Comparison of ENCODE assay signal across 11 cellular contexts in the genomic region with DNA sequence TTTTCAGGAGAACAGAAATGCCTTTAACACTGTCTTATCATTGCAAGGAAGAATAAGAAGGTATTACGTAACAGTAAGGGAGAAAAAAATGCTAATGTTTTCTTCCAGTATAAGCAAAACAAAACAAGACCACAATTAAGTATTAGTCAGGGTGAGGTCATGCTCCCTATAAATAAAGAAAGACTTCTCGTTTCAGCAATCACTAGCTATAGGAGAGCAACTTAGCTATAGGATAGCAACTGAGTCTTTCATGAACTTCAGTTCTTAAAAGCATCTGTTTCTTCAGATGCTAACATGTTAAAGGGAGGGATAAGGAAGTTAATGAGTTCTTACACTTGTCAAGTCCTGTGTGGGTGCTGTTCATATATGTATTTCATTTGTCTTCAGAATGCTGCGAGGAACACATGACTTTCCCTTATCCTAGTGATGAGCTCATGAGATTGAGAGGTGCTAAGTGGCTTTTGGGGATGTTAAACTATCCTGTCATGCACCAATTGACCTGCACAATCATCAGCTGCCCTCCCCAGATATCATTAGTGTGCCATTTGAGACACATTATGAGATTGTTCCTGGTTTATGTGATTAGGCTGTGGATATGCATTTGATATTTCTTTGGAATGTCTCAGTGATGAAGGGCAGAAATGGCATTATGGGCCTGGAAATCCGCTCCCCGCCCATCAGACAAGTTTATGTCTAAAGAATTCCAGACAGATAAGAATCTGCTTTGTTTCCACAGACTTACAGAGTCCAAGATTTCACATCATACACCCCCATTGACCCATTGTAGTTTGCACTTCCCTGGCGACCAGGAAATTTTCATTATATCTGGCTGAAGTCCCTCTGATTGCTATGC. TPM values are rescaled to one million over a fixed set of nuclear protein-coding genes. Genes with fewer than 3 reads are reported as not detected.
DNase-seq lines count a peak whose midpoint lies in the region; ATAC-seq lines count a peak whose summit lies in the region.
"Had no signal": no experiment of that assay in that cellular context is flagged by ENCODE, and none has a peak within 500 bp of the region (broad histone marks: within the 10 kb centered on the region; RNA-seq: fewer than 3 reads in every experiment).

No MANE protein-coding gene starts in this region.

- DNase-seq in NCI-H1417 (lab: John Stamatoyannopoulos, UW) (peak in 2 of 3 experiments; percentile 14 to 60), NCI-H1417 treated with DMSO at 0.1 percent for 48 hours (lab: John Stamatoyannopoulos, UW) (no peak), SJSA1 (ENCODE audit: low read depth in 1 of 2, low spot score in 2 of 2) (peak in 1 of 2 experiments; percentile 88), right cardiac atrium (no peak), GDM1 (lab: John Stamatoyannopoulos, UW) (no peak)
- no peak for DNase-seq in NK-92 treated with Interleukin-12 subunit alpha and Interleukin-12 subunit beta, amount 100 ng/mL, for 24 hours (lab: John Stamatoyannopoulos, UW)
- DNase-seq: activated CD4-positive, alpha-beta T cell treated with anti-CD3 and anti-CD28 coated beads for 48 hours; central memory CD4-positive, alpha-beta T cell; NCI-H1694 had no signal

- peak overlapping the region in 3 of 5 donors; percentile 26 to 67 (median 58) for H3K9ac ChIP-seq in subcutaneous abdominal adipose tissue (ENCODE audit: low read length in 5 of 5)

- peak overlapping the region; percentile 62 for H3K27ac ChIP-seq in SJSA1
- H3K27ac ChIP-seq in right cardiac atrium (ENCODE audit: low read length), result no peak overlapping the region
- H3K27ac ChIP-seq in subcutaneous abdominal adipose tissue (ENCODE audit: low read depth, low read length), result peak overlapping the region; percentile 91

- no peaks in the 10 kb centered on the region for H3K9me3 ChIP-seq in SJSA1 (replicated peaks)
- no peaks in the 10 kb centered on the region for H3K9me3 ChIP-seq in right cardiac atrium (ENCODE audit: control insufficient read depth, low read length)
- H3K9me3 ChIP-seq in subcutaneous abdominal adipose tissue (ENCODE audit: control insufficient read depth in 5 of 5, low read length in 5 of 5), result no peaks in the 10 kb centered on the region

- H3K4me3 ChIP-seq in SJSA1 (no peak overlapping the region), right cardiac atrium (ENCODE audit: low read length) (no peak overlapping the region), subcutaneous abdominal adipose tissue (ENCODE audit: low read depth in 1 of 5, low read length in 5 of 5) (peak overlapping the region in 1 of 5 donors; percentile 19)

- WGBS in right cardiac atrium, result 42% methylated on average over 6 of the region's 6 CpGs

- H3K27me3 ChIP-seq in SJSA1 (replicated peaks), result no peaks in the 10 kb centered on the region
- no peaks in the 10 kb centered on the region for H3K27me3 ChIP-seq in right cardiac atrium (ENCODE audit: control insufficient read depth, insufficient read depth)
- H3K27me3 ChIP-seq in subcutaneous abdominal adipose tissue (ENCODE audit: control insufficient read depth in 5 of 5, insufficient read depth in 4 of 5, low read length in 5 of 5), result no peaks in the 10 kb centered on the region

- ATAC-seq in right cardiac atrium, result peak; percentile 25 to 67
- ATAC-seq in GM19397 (IDR thresholded peaks at IDR 0.05; ENCODE audit: unreplicated experiment), result no peak

- intact Hi-C loops in right cardiac atrium (cut with DNase I), result no loop called here

- H3K4me1 ChIP-seq in SJSA1 (replicated peaks), result peaks cover 29% of the 10 kb centered on the region
- peaks cover 12% of the 10 kb centered on the region for H3K4me1 ChIP-seq in right cardiac atrium (ENCODE audit: control insufficient read depth, insufficient read depth, low read length)
- H3K4me1 ChIP-seq in subcutaneous abdominal adipose tissue (ENCODE audit: control insufficient read depth in 5 of 5, insufficient read depth in 5 of 5, low read length in 5 of 5), result peaks cover 2 to 80% (median 74%) of the 10 kb centered on the region in 5 donors

- H3K36me3 ChIP-seq in SJSA1 (no peaks in the 10 kb centered on the region), subcutaneous abdominal adipose tissue (ENCODE audit: control insufficient read depth in 5 of 5, insufficient read depth in 5 of 5, low read length in 5 of 5) (peaks cover 16 to 34% (median 25%) of the 10 kb centered on the region in 5 donors)

RNA-seq across cellular contexts. Expression of gene LAMA4, which starts 37.4 kb away (rescaled TPM):
- total RNA-seq in SJSA1 (2014; rRNA removed; shearing (Covaris generic)), result 0.53 and 1.8 TPM in 2 replicates
- total RNA-seq in right cardiac atrium, result 10 to 100 TPM; 32.0 to 45.8 (median 33.4) TPM
- 24.2 TPM for polyA plus RNA-seq in right cardiac atrium

Comparison
In these comparisons a context has a peak if more than half of its experiments do, and no peak if none do; other contexts are left out.
1. DNase-seq: peak in NCI-H1417 (2 of 3); none in NCI-H1417 treated with DMSO at 0.1 percent for 48 hours (single experiment), right cardiac atrium (0 of 3), GDM1 (single experiment) and NK-92 treated with Interleukin-12 subunit alpha and Interleukin-12 subunit beta, amount 100 ng/mL, for 24 hours (single experiment).
2. RNA of gene LAMA4, which starts 37.4 kb away (total RNA-seq): 32.0 to 45.8 TPM in right cardiac atrium; 0.53 to 1.8 TPM in SJSA1; every median in the first group is over 10 times any median in the second.